1 cellular context compared by ENCODE assay signal in the genomic region with DNA sequence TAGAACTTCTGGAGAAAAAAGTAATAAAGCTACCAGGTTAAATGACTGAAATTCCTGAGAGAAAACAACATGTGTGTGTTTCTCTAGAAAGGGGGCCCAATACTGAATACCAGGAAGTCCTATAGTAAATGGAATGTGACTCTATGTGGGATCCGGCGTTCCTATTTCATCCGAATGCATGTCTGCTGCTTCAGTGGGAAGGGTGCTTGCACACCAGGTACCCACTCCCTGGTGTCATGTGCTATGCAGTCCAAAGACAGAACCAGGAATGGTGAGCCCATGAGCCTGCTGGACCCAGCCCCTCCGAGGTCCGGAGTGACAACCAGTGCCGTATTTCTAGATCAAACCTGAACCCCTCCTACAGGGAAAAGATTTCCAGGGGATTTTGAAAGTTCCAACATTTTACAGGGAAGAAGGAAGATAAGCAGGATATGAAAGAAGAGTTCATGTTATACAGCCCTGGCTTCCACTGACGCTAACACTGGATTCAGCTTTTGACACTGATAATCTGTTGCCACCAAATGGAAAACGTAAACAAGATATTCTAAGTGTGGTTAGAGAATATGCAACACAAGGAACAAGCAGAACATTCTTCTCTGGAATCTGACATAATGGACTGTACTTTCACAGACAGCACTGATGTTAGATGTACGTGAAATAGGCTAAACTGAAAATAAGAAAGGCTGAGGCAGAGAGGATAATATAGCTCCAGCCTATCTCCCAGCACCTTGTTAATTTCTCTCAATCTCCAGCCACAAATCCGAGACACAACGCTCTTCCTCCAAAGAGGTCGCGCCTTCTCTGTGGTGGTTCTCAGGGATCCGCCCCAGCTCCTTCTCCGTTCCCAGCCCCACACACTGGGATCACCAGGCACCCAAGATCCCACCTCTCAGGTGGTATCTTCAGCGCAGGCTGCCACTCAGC.
TF ChIP-seq lines count a peak whose summit lies in the region.

No MANE protein-coding gene starts in this region.

TF ChIP-seq in HEK293, 187 proteins besides CTCF, POLR2A, EP300 and RAD21:
- TF ChIP-seq, protein P1, sequence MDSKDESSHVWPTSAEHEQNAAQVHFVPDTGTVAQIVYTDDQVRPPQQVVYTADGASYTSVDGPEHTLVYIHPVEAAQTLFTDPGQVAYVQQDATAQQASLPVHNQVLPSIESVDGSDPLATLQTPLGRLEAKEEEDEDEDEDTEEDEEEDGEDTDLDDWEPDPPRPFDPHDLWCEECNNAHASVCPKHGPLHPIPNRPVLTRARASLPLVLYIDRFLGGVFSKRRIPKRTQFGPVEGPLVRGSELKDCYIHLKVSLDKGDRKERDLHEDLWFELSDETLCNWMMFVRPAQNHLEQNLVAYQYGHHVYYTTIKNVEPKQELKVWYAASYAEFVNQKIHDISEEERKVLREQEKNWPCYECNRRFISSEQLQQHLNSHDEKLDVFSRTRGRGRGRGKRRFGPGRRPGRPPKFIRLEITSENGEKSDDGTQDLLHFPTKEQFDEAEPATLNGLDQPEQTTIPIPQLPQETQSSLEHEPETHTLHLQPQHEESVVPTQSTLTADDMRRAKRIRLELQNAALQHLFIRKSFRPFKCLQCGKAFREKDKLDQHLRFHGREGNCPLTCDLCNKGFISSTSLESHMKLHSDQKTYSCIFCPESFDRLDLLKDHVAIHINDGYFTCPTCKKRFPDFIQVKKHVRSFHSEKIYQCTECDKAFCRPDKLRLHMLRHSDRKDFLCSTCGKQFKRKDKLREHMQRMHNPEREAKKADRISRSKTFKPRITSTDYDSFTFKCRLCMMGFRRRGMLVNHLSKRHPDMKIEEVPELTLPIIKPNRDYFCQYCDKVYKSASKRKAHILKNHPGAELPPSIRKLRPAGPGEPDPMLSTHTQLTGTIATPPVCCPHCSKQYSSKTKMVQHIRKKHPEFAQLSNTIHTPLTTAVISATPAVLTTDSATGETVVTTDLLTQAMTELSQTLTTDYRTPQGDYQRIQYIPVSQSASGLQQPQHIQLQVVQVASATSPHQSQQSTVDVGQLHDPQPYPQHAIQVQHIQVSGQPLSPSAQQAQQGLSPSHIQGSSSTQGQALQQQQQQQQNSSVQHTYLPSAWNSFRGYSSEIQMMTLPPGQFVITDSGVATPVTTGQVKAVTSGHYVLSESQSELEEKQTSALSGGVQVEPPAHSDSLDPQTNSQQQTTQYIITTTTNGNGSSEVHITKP (tag by site-specific recombination; IDR thresholded peaks at IDR 0.05), result 0 out of 2 replicates have a peak, but pooled peaks have one; percentile 42
- TF ChIP-seq, protein P2, sequence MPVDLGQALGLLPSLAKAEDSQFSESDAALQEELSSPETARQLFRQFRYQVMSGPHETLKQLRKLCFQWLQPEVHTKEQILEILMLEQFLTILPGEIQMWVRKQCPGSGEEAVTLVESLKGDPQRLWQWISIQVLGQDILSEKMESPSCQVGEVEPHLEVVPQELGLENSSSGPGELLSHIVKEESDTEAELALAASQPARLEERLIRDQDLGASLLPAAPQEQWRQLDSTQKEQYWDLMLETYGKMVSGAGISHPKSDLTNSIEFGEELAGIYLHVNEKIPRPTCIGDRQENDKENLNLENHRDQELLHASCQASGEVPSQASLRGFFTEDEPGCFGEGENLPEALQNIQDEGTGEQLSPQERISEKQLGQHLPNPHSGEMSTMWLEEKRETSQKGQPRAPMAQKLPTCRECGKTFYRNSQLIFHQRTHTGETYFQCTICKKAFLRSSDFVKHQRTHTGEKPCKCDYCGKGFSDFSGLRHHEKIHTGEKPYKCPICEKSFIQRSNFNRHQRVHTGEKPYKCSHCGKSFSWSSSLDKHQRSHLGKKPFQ (tag by site-specific recombination; IDR thresholded peaks at IDR 0.05), result no peak
- TF ChIP-seq GLIS1 (tag by site-specific recombination; IDR thresholded peaks at IDR 0.05), result peak; percentile 17; the same call in 1 of the 2 replicates
- TF ChIP-seq ZBTB17 (tag by site-specific recombination; IDR thresholded peaks at IDR 0.05), result peak; percentile 56; the same call in 1 of the 2 replicates
- peak; percentile 76 for TF ChIP-seq ZNF341 (tag by site-specific recombination; IDR thresholded peaks at IDR 0.05; ENCODE audit: low read depth)
- no peak for TF ChIP-seq ZNF629 (tag by site-specific recombination; IDR thresholded peaks at IDR 0.05)
- TF ChIP-seq ZNF10 (tag by site-specific recombination; IDR thresholded peaks at IDR 0.05), result 0 out of 2 replicates have a peak, but pooled peaks have one; percentile 16
